In the genomic region with DNA sequence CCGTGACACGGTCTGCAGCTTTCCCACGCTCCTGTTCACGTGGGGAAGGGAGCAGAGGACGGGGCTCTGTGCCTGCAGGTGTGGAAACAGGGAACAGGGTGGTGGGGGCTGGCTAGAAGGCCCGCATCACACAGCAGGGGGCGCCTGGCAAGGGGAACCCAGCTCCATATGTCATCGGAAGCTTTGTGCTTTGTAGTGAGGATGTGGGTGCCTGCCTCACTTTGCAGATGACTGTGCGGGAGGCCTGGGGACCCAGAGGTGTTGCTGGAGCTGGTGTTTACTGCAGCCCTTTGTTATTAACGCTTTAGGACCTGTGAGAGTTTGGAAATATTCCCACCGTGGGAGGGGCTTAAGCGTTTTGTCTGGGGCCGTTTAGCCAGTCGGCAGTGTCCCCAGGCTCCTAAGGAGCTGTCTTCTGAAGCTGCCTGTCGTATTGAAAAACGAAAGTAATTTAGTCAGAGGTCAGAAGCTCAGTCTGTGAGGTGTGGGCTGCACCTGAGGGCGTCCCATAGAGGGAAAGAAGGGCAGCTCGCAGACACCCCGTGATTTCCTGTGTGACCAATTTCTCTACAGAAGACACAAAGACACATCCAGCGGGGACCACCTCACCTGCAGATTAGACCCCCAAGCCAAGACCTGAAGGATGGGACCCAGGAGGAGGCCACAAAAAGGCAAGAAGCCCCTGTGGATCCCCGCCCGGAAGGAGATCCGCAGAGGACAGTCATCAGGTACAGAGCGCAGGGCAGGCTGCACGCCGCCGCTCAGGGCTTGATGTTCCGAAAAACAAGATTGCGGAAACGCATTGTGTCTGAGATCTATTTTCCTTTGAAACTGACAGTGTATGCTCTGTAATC, we compare ENCODE assay signal across 8 cellular contexts.
DNase-seq lines count a peak whose midpoint lies in the region; ATAC-seq and TF ChIP-seq lines count a peak whose summit lies in the region.

No MANE protein-coding gene starts in this region.

- H3K27ac Mint-ChIP-seq in T-helper 2 cell treated with Interferon-gamma antibody and Interleukin-4, amounts not matched to agents 5 μg/mL and 100 μg/mL, for 36 hours: peak overlapping the region; percentile 97

- no peaks in the 10 kb centered on the region for H3K27me3 ChIP-seq in brain microvascular endothelial cell (replicated peaks)

- no peak overlapping the region for H3K27ac ChIP-seq in brain microvascular endothelial cell

- no peaks in the 10 kb centered on the region for H3K9me3 Mint-ChIP-seq in T-helper 2 cell treated with Interferon-gamma antibody and Interleukin-4, amounts not matched to agents 5 μg/mL and 100 μg/mL, for 36 hours

- H3K4me3 Mint-ChIP-seq in T-helper 2 cell treated with Interferon-gamma antibody and Interleukin-4, amounts not matched to agents 5 μg/mL and 100 μg/mL, for 36 hours: peak overlapping the region; percentile 82

- ATAC-seq in GM18517 (IDR thresholded peaks at IDR 0.05; ENCODE audit: unreplicated experiment): peak; percentile 76
- peak; percentile 82 for ATAC-seq in HG02798 (IDR thresholded peaks at IDR 0.05; ENCODE audit: poor library complexity, unreplicated experiment)
- ATAC-seq in GM18870 (IDR thresholded peaks at IDR 0.05; ENCODE audit: unreplicated experiment): no peak

- H3K4me3 ChIP-seq in brain microvascular endothelial cell (ENCODE audit: low read depth, low read length): no peak overlapping the region

- peaks cover 36% of the 10 kb centered on the region for H3K36me3 ChIP-seq in brain microvascular endothelial cell (replicated peaks)

- no peaks in the 10 kb centered on the region for H3K27me3 Mint-ChIP-seq in T-helper 2 cell treated with Interferon-gamma antibody and Interleukin-4, amounts not matched to agents 5 μg/mL and 100 μg/mL, for 36 hours (ENCODE audit: low read depth)

- peak; percentile 87 for DNase-seq in T-helper 2 cell treated with Interferon-gamma antibody and Interleukin-4, amounts not matched to agents 5 μg/mL and 100 μg/mL, for 36 hours (ENCODE audit: low spot score)
- DNase-seq in brain microvascular endothelial cell (no peak), NCI-H2227 treated with DMSO at 0.1 percent for 48 hours (lab: John Stamatoyannopoulos, UW) (no peak), UCSD-AML1 (lab: John Stamatoyannopoulos, UW; ENCODE audit: unreplicated experiment) (no peak)
- peak; percentile 60 to 73 for DNase-seq in stimulated activated CD8-positive, alpha-beta memory T cell treated with anti-CD3 and anti-CD28 coated beads, Interleukin-15, amount 100 ng/mL, for 4 hours (ENCODE audit: low read depth in 2 of 2)

- H3K36me3 Mint-ChIP-seq in T-helper 2 cell treated with Interferon-gamma antibody and Interleukin-4, amounts not matched to agents 5 μg/mL and 100 μg/mL, for 36 hours (ENCODE audit: low read depth): peaks cover 34% of the 10 kb centered on the region

- in situ Hi-C loops in brain microvascular endothelial cell (cut with HindIII; ENCODE audit: low pct_ligation_motif_present, low sequenced_read_pairs): no loop called here

- H3K4me1 Mint-ChIP-seq in T-helper 2 cell treated with Interferon-gamma antibody and Interleukin-4, amounts not matched to agents 5 μg/mL and 100 μg/mL, for 36 hours (ENCODE audit: low read depth): peaks cover 12% of the 10 kb centered on the region

- peak; percentile 32 for TF ChIP-seq CTCF in brain microvascular endothelial cell (IDR thresholded peaks at IDR 0.05; ENCODE audit: low read depth, low read length, missing control alignments)

Comparison
In these comparisons a context has a peak if more than half of its experiments do, and no peak if none do; other contexts are left out.
1. DNase-seq: peak in T-helper 2 cell treated with Interferon-gamma antibody and Interleukin-4, amounts not matched to agents 5 μg/mL and 100 μg/mL, for 36 hours (single experiment) and stimulated activated CD8-positive, alpha-beta memory T cell treated with anti-CD3 and anti-CD28 coated beads, Interleukin-15, amount 100 ng/mL, for 4 hours (2 of 2); none in brain microvascular endothelial cell (single experiment), NCI-H2227 treated with DMSO at 0.1 percent for 48 hours (single experiment) and UCSD-AML1 (single experiment).